ENCODE assay signal across 17 cellular contexts in the genomic region with DNA sequence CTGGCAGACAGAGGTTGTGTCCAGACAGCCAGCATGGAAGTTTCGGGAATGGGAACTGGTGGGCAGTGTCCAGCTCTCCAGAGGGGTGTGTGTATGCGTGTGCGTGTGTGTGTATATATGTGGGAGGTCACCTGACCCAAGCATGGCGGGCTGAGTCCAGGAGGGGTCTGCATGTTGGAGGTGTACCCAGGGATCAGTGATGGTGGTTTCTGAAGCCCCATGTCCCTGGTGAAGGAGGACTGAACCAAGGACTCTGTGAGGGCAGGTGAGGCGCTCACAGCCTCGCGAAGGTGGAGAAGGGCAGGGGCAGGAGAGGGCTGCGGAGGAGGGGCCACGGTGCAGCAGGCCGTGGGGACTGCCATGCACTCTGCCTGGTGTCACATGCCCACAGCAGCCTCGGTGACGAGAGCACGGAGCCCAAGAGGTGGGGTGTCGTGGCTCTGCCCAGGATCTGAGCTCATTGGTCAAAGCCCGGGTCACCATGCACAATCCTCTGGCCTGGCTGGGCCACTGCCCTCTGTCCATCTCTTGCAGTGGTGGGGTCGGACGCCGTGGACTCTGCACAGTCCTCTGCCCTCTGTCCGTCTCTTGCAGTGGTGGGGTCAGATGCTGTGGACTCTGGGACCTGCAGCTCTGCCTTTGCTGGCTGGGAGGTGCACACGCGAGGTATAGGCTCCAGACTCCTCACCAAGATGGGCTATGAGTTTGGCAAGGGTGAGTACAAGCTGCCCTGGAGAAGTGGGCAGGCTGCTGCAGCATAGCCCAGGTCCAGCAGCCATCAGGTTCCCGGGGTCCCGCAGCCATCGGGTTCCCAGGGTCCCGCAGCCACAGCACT. TPM values are rescaled to one million over a fixed set of nuclear protein-coding genes. Genes with fewer than 3 reads are reported as not detected.
A peak's percentile ranks its signal among the peaks of the same experiment; 100 is the strongest.
DNase-seq lines count a peak whose midpoint lies in the region; ATAC-seq and TF ChIP-seq lines count a peak whose summit lies in the region.
"Had no signal": no experiment of that assay in that cellular context is flagged by ENCODE, and none has a peak within 500 bp of the region (broad histone marks: within the 10 kb centered on the region; RNA-seq: fewer than 3 reads in every experiment).

No MANE protein-coding gene starts in this region.

- intact Hi-C loops in activated CD4-positive, alpha-beta T cell treated with anti-CD3 and anti-CD28 coated beads, Interleukin-2, amount 10 ng/mL, durations not matched to agents 24 days and 14 days (cut with micrococcal nuclease), result loop anchor here (5.0 to 10.0 kb wide), 2 partner anchors 97 to 240 kb away; a partner anchor contains a TSS
- intact Hi-C loops in activated CD4-positive, alpha-beta T cell treated with anti-CD3 and anti-CD28 coated beads for 36 hours (cut with DNase I, micrococcal nuclease), result loop anchor here in 1 of 2 experiments (10.0 kb wide), 1 partner anchor 240 kb away; a partner anchor contains a TSS
- intact Hi-C loops in Calu3 (cut with micrococcal nuclease; ENCODE audit: unreplicated experiment), result no loop called here

- peaks cover 24% of the 10 kb centered on the region for H3K79me1 ChIP-seq in mesenchymal stem cell (replicated peaks; ENCODE audit: low read length, poor library complexity, severe bottlenecking)

- no peak overlapping the region for H2BK120ac ChIP-seq in mesenchymal stem cell (ENCODE audit: low read depth, low read length)

- H3K23ac ChIP-seq in mesenchymal stem cell (ENCODE audit: low read length in 2 of 2), result no peak overlapping the region

- CTCF ChIA-PET in activated CD4-positive, alpha-beta T cell treated with anti-CD3 and anti-CD28 coated beads for 36 hours (lab: Charles Lee), result interaction anchor here (0.6 to 0.8 kb wide), 2 partner anchors 41 to 411 kb away, joined by 3 read pairs; no protein-coding TSS in a partner anchor
- CTCF ChIA-PET in HEK293T (lab: Yijun Ruan, JAX) (no interaction called here), Calu3 (lab: Charles Lee) (no interaction called here)

- no peak overlapping the region for H2AFZ ChIP-seq in mesenchymal stem cell (ENCODE audit: low read depth, low read length)

- no peak for TF ChIP-seq CTCF in Calu3 (IDR thresholded peaks at IDR 0.05; ENCODE audit: unreplicated experiment)

- peaks cover 25% of the 10 kb centered on the region for H3K4me1 Mint-ChIP-seq in activated CD4-positive, alpha-beta T cell treated with anti-CD3 and anti-CD28 coated beads, Interleukin-2, amount 10 ng/mL, durations not matched to agents 24 days and 14 days
- peaks cover 21% of the 10 kb centered on the region for H3K4me1 Mint-ChIP-seq in activated CD4-positive, alpha-beta T cell treated with anti-CD3 and anti-CD28 coated beads for 36 hours
- no peaks in the 10 kb centered on the region for H3K4me1 Mint-ChIP-seq in Calu3 (ENCODE audit: low read depth, unreplicated experiment)

- H2BK5ac ChIP-seq in mesenchymal stem cell (ENCODE audit: low read depth, low read length, poor library complexity, severe bottlenecking), result no peak overlapping the region

- H3K4me3 Mint-ChIP-seq in activated CD4-positive, alpha-beta T cell treated with anti-CD3 and anti-CD28 coated beads, Interleukin-2, amount 10 ng/mL, durations not matched to agents 24 days and 14 days, result peak overlapping the region; percentile 20
- H3K4me3 Mint-ChIP-seq in activated CD4-positive, alpha-beta T cell treated with anti-CD3 and anti-CD28 coated beads for 36 hours, result no peak overlapping the region
- H3K4me3 Mint-ChIP-seq in Calu3 (ENCODE audit: low read depth, unreplicated experiment), result no peak overlapping the region
- H3K4me3 Mint-ChIP-seq: HFFc6 had no signal

- no peak for ATAC-seq in activated CD4-positive, alpha-beta T cell treated with anti-CD3 and anti-CD28 coated beads for 36 hours
- ATAC-seq in GM21528 (IDR thresholded peaks at IDR 0.05; ENCODE audit: low FRiP score, unreplicated experiment), result no peak
- ATAC-seq: A549, Right ventricle myocardium inferior had no signal

- H3K27me3 ChIP-seq in mesenchymal stem cell (ENCODE audit: control insufficient read depth in 1 of 2, insufficient read depth in 1 of 2, low read length in 2 of 2), result no peaks in the 10 kb centered on the region
- H3K27me3 ChIP-seq: tibial artery had no signal

- no peaks in the 10 kb centered on the region for H3K9me3 ChIP-seq in mesenchymal stem cell (ENCODE audit: control insufficient read depth, low read length)
- H3K9me3 ChIP-seq: A549, tibial artery had no signal

- H4K91ac ChIP-seq in mesenchymal stem cell (ENCODE audit: low read length), result peak overlapping the region; percentile 4

- no peak overlapping the region for H2BK15ac ChIP-seq in mesenchymal stem cell (ENCODE audit: low read depth, poor library complexity, severe bottlenecking)

- peaks cover 25% of the 10 kb centered on the region for H3K36me3 Mint-ChIP-seq in activated CD4-positive, alpha-beta T cell treated with anti-CD3 and anti-CD28 coated beads, Interleukin-2, amount 10 ng/mL, durations not matched to agents 24 days and 14 days (ENCODE audit: low read depth)
- peaks cover 20% of the 10 kb centered on the region for H3K36me3 Mint-ChIP-seq in activated CD4-positive, alpha-beta T cell treated with anti-CD3 and anti-CD28 coated beads for 36 hours (ENCODE audit: low read depth)
- peaks cover 46% of the 10 kb centered on the region for H3K36me3 Mint-ChIP-seq in Calu3 (ENCODE audit: insufficient read depth, unreplicated experiment)

- H3K14ac ChIP-seq in mesenchymal stem cell (ENCODE audit: low read length in 2 of 2), result no peak overlapping the region

- H3K18ac ChIP-seq in mesenchymal stem cell (ENCODE audit: low read depth in 1 of 2, low read length in 2 of 2), result no peak overlapping the region

- no peaks in the 10 kb centered on the region for H3K27me3 Mint-ChIP-seq in activated CD4-positive, alpha-beta T cell treated with anti-CD3 and anti-CD28 coated beads, Interleukin-2, amount 10 ng/mL, durations not matched to agents 24 days and 14 days
- no peaks in the 10 kb centered on the region for H3K27me3 Mint-ChIP-seq in activated CD4-positive, alpha-beta T cell treated with anti-CD3 and anti-CD28 coated beads for 36 hours
- H3K27me3 Mint-ChIP-seq in Calu3 (ENCODE audit: unreplicated experiment), result no peaks in the 10 kb centered on the region

- no peak overlapping the region for H3K4me3 ChIP-seq in mesenchymal stem cell (ENCODE audit: insufficient read depth in 1 of 2, low read depth in 1 of 2, low read length in 2 of 2)
- H3K4me3 ChIP-seq: A549, lung, tibial artery had no signal

- H3K9me3 Mint-ChIP-seq in activated CD4-positive, alpha-beta T cell treated with anti-CD3 and anti-CD28 coated beads, Interleukin-2, amount 10 ng/mL, durations not matched to agents 24 days and 14 days, result no peaks in the 10 kb centered on the region
- H3K9me3 Mint-ChIP-seq in activated CD4-positive, alpha-beta T cell treated with anti-CD3 and anti-CD28 coated beads for 36 hours (ENCODE audit: low read depth), result no peaks in the 10 kb centered on the region
- no peaks in the 10 kb centered on the region for H3K9me3 Mint-ChIP-seq in Calu3 (ENCODE audit: low read depth, unreplicated experiment)
- H3K9me3 Mint-ChIP-seq: HFFc6 had no signal

- no peak overlapping the region for H2AK5ac ChIP-seq in mesenchymal stem cell (ENCODE audit: low read length, severe bottlenecking)

- POLR2A ChIA-PET in activated CD4-positive, alpha-beta T cell treated with anti-CD3 and anti-CD28 coated beads for 36 hours (lab: Charles Lee), result no interaction called here
- POLR2A ChIA-PET in HEK293T (lab: Yijun Ruan, JAX), result interaction anchor here (0.6 kb wide), 1 partner anchor 9 kb away, joined by 3 read pairs; no protein-coding TSS in a partner anchor

- no peak overlapping the region for H4K8ac ChIP-seq in mesenchymal stem cell (ENCODE audit: low read length)

- no peak overlapping the region for H3K27ac ChIP-seq in mesenchymal stem cell (ENCODE audit: low read length, poor library complexity, severe bottlenecking)
- H3K27ac ChIP-seq: A549, tibial artery had no signal

- peaks cover 57 to 80% of the 10 kb centered on the region in 2 experiments for H3K36me3 ChIP-seq in mesenchymal stem cell (ENCODE audit: control insufficient read depth in 1 of 2, insufficient read depth in 2 of 2, low read depth in 1 of 2, low read length in 2 of 2)

- 96% methylated on average over 25 of the region's 25 CpGs for WGBS in mesenchymal stem cell

- H3K4ac ChIP-seq in mesenchymal stem cell (ENCODE audit: low read depth in 1 of 2, low read length in 2 of 2), result no peak overlapping the region

- H3K9ac ChIP-seq in mesenchymal stem cell (ENCODE audit: low read length), result no peak overlapping the region

- H3K4me1 ChIP-seq in mesenchymal stem cell (ENCODE audit: control insufficient read depth, insufficient read depth, low read depth, low read length), result peaks cover 29% of the 10 kb centered on the region

- no peak overlapping the region for H3K4me2 ChIP-seq in mesenchymal stem cell (ENCODE audit: low read length, poor library complexity, severe bottlenecking)
- H3K4me2 ChIP-seq: A549 had no signal

- H2BK12ac ChIP-seq in mesenchymal stem cell (ENCODE audit: low read length in 2 of 2), result no peak overlapping the region

- peak overlapping the region; percentile 62 for H3K27ac Mint-ChIP-seq in activated CD4-positive, alpha-beta T cell treated with anti-CD3 and anti-CD28 coated beads, Interleukin-2, amount 10 ng/mL, durations not matched to agents 24 days and 14 days
- H3K27ac Mint-ChIP-seq in activated CD4-positive, alpha-beta T cell treated with anti-CD3 and anti-CD28 coated beads for 36 hours, result no peak overlapping the region
- H3K27ac Mint-ChIP-seq in Calu3 (ENCODE audit: unreplicated experiment), result no peak overlapping the region
- H3K27ac Mint-ChIP-seq: HFFc6 had no signal

- BruUV-seq in Calu3 (replicated peaks; lab: Mats Ljungman, UMichigan), result no TSS peak

- DNase-seq in activated CD4-positive, alpha-beta T cell treated with anti-CD3 and anti-CD28 coated beads, Interleukin-2, amount 10 ng/mL, durations not matched to agents 24 days and 14 days, result no peak
- DNase-seq in activated CD4-positive, alpha-beta T cell treated with anti-CD3 and anti-CD28 coated beads for 36 hours, result no peak
- peak; percentile 3 for DNase-seq in HEK293T (ENCODE audit: extremely low spot score)
- no peak for DNase-seq in mesenchymal stem cell
- DNase-seq in Calu3, result no peak
- DNase-seq: activated CD4-positive, alpha-beta T cell treated with anti-CD3 and anti-CD28 coated beads for 48 hours; COR-L47; HFFc6; KG1; NCI-H1092 treated with DMSO at 0.1 percent for 48 hours; stimulated activated CD4-positive, alpha-beta T cell treated with anti-CD3 and anti-CD28 coated beads, Interleukin-4, amount 100 ng/mL, for 24 hours; T-helper 9 cell had no signal

RNA-seq across cellular contexts. Expression of a gene that starts 2.1 kb away (rescaled TPM):
- total RNA-seq in activated CD4-positive, alpha-beta T cell treated with anti-CD3 and anti-CD28 coated beads, Interleukin-2, amount 10 ng/mL, durations not matched to agents 24 days and 14 days, result 10.1 and 12.2 TPM in 2 replicates
- 10 to 100 TPM in 1 of 2 experiments, 1 to 10 TPM in 1; 7.3 to 10.2 TPM for total RNA-seq in activated CD4-positive, alpha-beta T cell treated with anti-CD3 and anti-CD28 coated beads for 36 hours
- polyA plus RNA-seq in mesenchymal stem cell (2013, experiment 1 of 2), result 1.8 TPM
- polyA plus RNA-seq in mesenchymal stem cell (2013, experiment 2 of 2), result 1.9 TPM
- total RNA-seq in Calu3 (2022), result 25.8 and 27.1 TPM in 2 replicates

RNA-seq across cellular contexts. Expression of a gene that starts 5.2 kb away (rescaled TPM):
- total RNA-seq in activated CD4-positive, alpha-beta T cell treated with anti-CD3 and anti-CD28 coated beads, Interleukin-2, amount 10 ng/mL, durations not matched to agents 24 days and 14 days, result 41.0 and 43.6 TPM in 2 replicates
- total RNA-seq in activated CD4-positive, alpha-beta T cell treated with anti-CD3 and anti-CD28 coated beads for 36 hours, result 10 to 100 TPM; 30.9 to 34.9 TPM
- 85.3 TPM for polyA plus RNA-seq in mesenchymal stem cell (2013, experiment 1 of 2)
- polyA plus RNA-seq in mesenchymal stem cell (2013, experiment 2 of 2), result 84.2 TPM
- 163 and 169 TPM in 2 replicates for total RNA-seq in Calu3 (2022)

RNA-seq across cellular contexts. Expression of a gene that starts 26.5 kb away (rescaled TPM):
- total RNA-seq in activated CD4-positive, alpha-beta T cell treated with anti-CD3 and anti-CD28 coated beads, Interleukin-2, amount 10 ng/mL, durations not matched to agents 24 days and 14 days, result 37.3 and 38.1 TPM in 2 replicates
- total RNA-seq in activated CD4-positive, alpha-beta T cell treated with anti-CD3 and anti-CD28 coated beads for 36 hours, result 10 to 100 TPM; 15.3 to 21.9 TPM
- polyA plus RNA-seq in mesenchymal stem cell (2013, experiment 1 of 2), result 11.5 TPM
- polyA plus RNA-seq in mesenchymal stem cell (2013, experiment 2 of 2), result 11.8 TPM
- 47.0 and 48.4 TPM in 2 replicates for total RNA-seq in Calu3 (2022)

RNA-seq across cellular contexts. Expression of a gene that starts 26.6 kb away (rescaled TPM):
- total RNA-seq in activated CD4-positive, alpha-beta T cell treated with anti-CD3 and anti-CD28 coated beads, Interleukin-2, amount 10 ng/mL, durations not matched to agents 24 days and 14 days, result 63.4 and 70.4 TPM in 2 replicates
- total RNA-seq in activated CD4-positive, alpha-beta T cell treated with anti-CD3 and anti-CD28 coated beads for 36 hours, result 10 to 100 TPM; 36.4 to 52.0 TPM
- polyA plus RNA-seq in mesenchymal stem cell (2013, experiment 1 of 2), result 13.5 TPM
- 14.0 TPM for polyA plus RNA-seq in mesenchymal stem cell (2013, experiment 2 of 2)
- 74.0 and 85.1 TPM in 2 replicates for total RNA-seq in Calu3 (2022)

RNA-seq across cellular contexts. Expression of a gene that starts 37.9 kb away (rescaled TPM):
- total RNA-seq in activated CD4-positive, alpha-beta T cell treated with anti-CD3 and anti-CD28 coated beads, Interleukin-2, amount 10 ng/mL, durations not matched to agents 24 days and 14 days, result not detected in 2 replicates
- 1 to 10 TPM in 1 of 2 experiments, under 1 TPM in 1; 0.21 to 1.7 TPM for total RNA-seq in activated CD4-positive, alpha-beta T cell treated with anti-CD3 and anti-CD28 coated beads for 36 hours
- 23.7 TPM for polyA plus RNA-seq in mesenchymal stem cell (2013, experiment 1 of 2)
- polyA plus RNA-seq in mesenchymal stem cell (2013, experiment 2 of 2), result 23.9 TPM
- total RNA-seq in Calu3 (2022), result not detected in 2 replicates
